6 cellular contexts compared by ENCODE assay signal in the genomic region with DNA sequence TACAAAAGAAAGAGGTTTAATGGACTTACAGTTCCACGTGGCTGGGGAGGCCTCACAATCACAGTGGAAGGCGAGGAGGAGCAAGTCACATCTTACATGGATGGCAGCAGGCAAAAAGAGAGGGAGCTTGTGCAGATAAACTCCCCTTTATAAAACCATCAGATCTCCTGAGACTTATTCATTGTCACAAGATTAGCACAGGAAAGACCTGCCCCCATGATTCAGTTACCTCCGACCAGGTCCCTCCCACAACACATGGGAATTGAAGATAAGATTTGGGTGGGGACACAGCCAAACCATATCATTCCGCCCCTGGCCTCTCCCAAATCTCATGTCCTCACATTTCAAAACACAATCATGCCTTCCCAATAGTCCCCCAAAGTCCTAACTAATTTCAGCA. TPM values are rescaled to one million over a fixed set of nuclear protein-coding genes. Genes with fewer than 3 reads are reported as not detected.
DNase-seq lines count a peak whose midpoint lies in the region; ATAC-seq, FAIRE-seq and TF ChIP-seq lines count a peak whose summit lies in the region.
"Not testable (repeated sequence)": the region's sequence is repeated elsewhere in the genome, so short reads cannot be mapped to it uniquely, and the experiment has no call there.

No MANE protein-coding gene starts in this region.

- POLR2A ChIA-PET in PC-9 (lab: Charles Lee; ENCODE audit: unreplicated experiment); HepG2 (lab: Yijun Ruan, JAX): not testable (repeated sequence)
- POLR2A ChIA-PET in activated CD4-positive, alpha-beta memory T cell treated with anti-CD3 and anti-CD28 coated beads for 36 hours (lab: Charles Lee): interaction anchor here (1.5 kb wide), 1 partner anchor 11 kb away, joined by 4 read pairs; no protein-coding TSS in a partner anchor

- FAIRE-seq in HepG2 (lab: Jason Lieb, UNC): not testable (repeated sequence)

- BruUV-seq in PC-9 (replicated peaks; lab: Mats Ljungman, UMichigan): TSS peak; percentile 7
- BruUV-seq in HepG2 (replicated peaks; lab: Mats Ljungman, UMichigan): not testable (repeated sequence)

- H3K27ac ChIP-seq in PC-9; HepG2 (ENCODE audit: extremely low read length, insufficient read depth, low read length): not testable (repeated sequence)

- H3K9me3 Mint-ChIP-seq in activated CD4-positive, alpha-beta memory T cell treated with anti-CD3 and anti-CD28 coated beads for 36 hours: peaks cover 57% of the 10 kb centered on the region
- peaks cover 92% of the 10 kb centered on the region for H3K9me3 Mint-ChIP-seq in activated T-helper 1 cell treated with anti-CD3 and anti-CD28 coated beads, Interleukin-12 subunit alpha, Interleukin-12 subunit beta, Interleukin-2, Interleukin-4 antibody, amounts not matched to agents 30 ng/mL and 10 ng/mL and 1 ng/mL, durations not matched to agents 14 hours and 24 hours and 36 hours
- peaks cover 62% of the 10 kb centered on the region for H3K9me3 Mint-ChIP-seq in activated naive CD8-positive, alpha-beta T cell treated with anti-CD3 and anti-CD28 coated beads for 36 hours
- H3K9me3 Mint-ChIP-seq in central memory CD8-positive, alpha-beta T cell: not testable (repeated sequence)

- H3K4me3 Mint-ChIP-seq in activated CD4-positive, alpha-beta memory T cell treated with anti-CD3 and anti-CD28 coated beads for 36 hours: peak overlapping the region; percentile 1
- peak overlapping the region; percentile 6 for H3K4me3 Mint-ChIP-seq in activated T-helper 1 cell treated with anti-CD3 and anti-CD28 coated beads, Interleukin-12 subunit alpha, Interleukin-12 subunit beta, Interleukin-2, Interleukin-4 antibody, amounts not matched to agents 30 ng/mL and 10 ng/mL and 1 ng/mL, durations not matched to agents 14 hours and 24 hours and 36 hours
- H3K4me3 Mint-ChIP-seq in activated naive CD8-positive, alpha-beta T cell treated with anti-CD3 and anti-CD28 coated beads for 36 hours; central memory CD8-positive, alpha-beta T cell: not testable (repeated sequence)

- H3K36me3 Mint-ChIP-seq in activated CD4-positive, alpha-beta memory T cell treated with anti-CD3 and anti-CD28 coated beads for 36 hours: peaks cover 96% of the 10 kb centered on the region
- H3K36me3 Mint-ChIP-seq in activated T-helper 1 cell treated with anti-CD3 and anti-CD28 coated beads, Interleukin-12 subunit alpha, Interleukin-12 subunit beta, Interleukin-2, Interleukin-4 antibody, amounts not matched to agents 30 ng/mL and 10 ng/mL and 1 ng/mL, durations not matched to agents 14 hours and 24 hours and 36 hours (ENCODE audit: low read depth): peaks cover 97% of the 10 kb centered on the region
- H3K36me3 Mint-ChIP-seq in activated naive CD8-positive, alpha-beta T cell treated with anti-CD3 and anti-CD28 coated beads for 36 hours: peaks cover 97% of the 10 kb centered on the region
- H3K36me3 Mint-ChIP-seq in central memory CD8-positive, alpha-beta T cell (ENCODE audit: insufficient read depth): peaks cover 62% of the 10 kb centered on the region

- peaks cover 70% of the 10 kb centered on the region for H3K4me1 Mint-ChIP-seq in activated CD4-positive, alpha-beta memory T cell treated with anti-CD3 and anti-CD28 coated beads for 36 hours (ENCODE audit: low read depth)
- peaks cover 40% of the 10 kb centered on the region for H3K4me1 Mint-ChIP-seq in activated T-helper 1 cell treated with anti-CD3 and anti-CD28 coated beads, Interleukin-12 subunit alpha, Interleukin-12 subunit beta, Interleukin-2, Interleukin-4 antibody, amounts not matched to agents 30 ng/mL and 10 ng/mL and 1 ng/mL, durations not matched to agents 14 hours and 24 hours and 36 hours (ENCODE audit: low read depth)
- peaks cover 45% of the 10 kb centered on the region for H3K4me1 Mint-ChIP-seq in activated naive CD8-positive, alpha-beta T cell treated with anti-CD3 and anti-CD28 coated beads for 36 hours
- H3K4me1 Mint-ChIP-seq in central memory CD8-positive, alpha-beta T cell: peaks cover 58% of the 10 kb centered on the region

- TF ChIP-seq RAD21 in HepG2 (CRISPR knock-in tag; IDR thresholded peaks at IDR 0.05): not testable (repeated sequence)

- not testable (repeated sequence) for TF ChIP-seq POLR2A in HepG2 (IDR thresholded peaks at IDR 0.05; ENCODE audit: insufficient read depth in 1 of 2, low read depth in 2 of 2, low read length in 2 of 2)

- H3K79me2 ChIP-seq in PC-9 (ENCODE audit: low read depth): peaks cover 36% of the 10 kb centered on the region
- H3K79me2 ChIP-seq in HepG2 (ENCODE audit: insufficient read depth, low read length): peaks cover 32% of the 10 kb centered on the region

- in situ Hi-C loops in HepG2 (cut with HindIII; ENCODE audit: extremely low pct_ligation_motif_present, low pct_unique_long_range_greater_than_20kb): not testable (repeated sequence)

- CTCF ChIA-PET in PC-9 (lab: Charles Lee); activated CD4-positive, alpha-beta memory T cell treated with anti-CD3 and anti-CD28 coated beads for 36 hours (lab: Charles Lee); HepG2 (lab: Yijun Ruan, JAX; ENCODE audit: low intra/inter-chr PET ratio, low total read pairs): not testable (repeated sequence)

- not testable (repeated sequence) for H3K27me3 Mint-ChIP-seq in activated CD4-positive, alpha-beta memory T cell treated with anti-CD3 and anti-CD28 coated beads for 36 hours; activated T-helper 1 cell treated with anti-CD3 and anti-CD28 coated beads, Interleukin-12 subunit alpha, Interleukin-12 subunit beta, Interleukin-2, Interleukin-4 antibody, amounts not matched to agents 30 ng/mL and 10 ng/mL and 1 ng/mL, durations not matched to agents 14 hours and 24 hours and 36 hours (ENCODE audit: insufficient read depth); activated naive CD8-positive, alpha-beta T cell treated with anti-CD3 and anti-CD28 coated beads for 36 hours; central memory CD8-positive, alpha-beta T cell

- DNase-seq in PC-9; activated CD4-positive, alpha-beta memory T cell treated with anti-CD3 and anti-CD28 coated beads for 36 hours; activated T-helper 1 cell treated with anti-CD3 and anti-CD28 coated beads, Interleukin-12 subunit alpha, Interleukin-12 subunit beta, Interleukin-2, Interleukin-4 antibody, amounts not matched to agents 30 ng/mL and 10 ng/mL and 1 ng/mL, durations not matched to agents 14 hours and 24 hours and 36 hours (ENCODE audit: low spot score); activated naive CD8-positive, alpha-beta T cell treated with anti-CD3 and anti-CD28 coated beads for 36 hours; central memory CD8-positive, alpha-beta T cell (ENCODE audit: low spot score in 2 of 2); HepG2 (ENCODE audit: low spot score): not testable (repeated sequence)

- H3K4me1 ChIP-seq in PC-9 (replicated peaks; ENCODE audit: insufficient read depth); HepG2 (ENCODE audit: insufficient read depth, low read length): not testable (repeated sequence)

- not testable (repeated sequence) for H3K9me2 ChIP-seq in PC-9 (ENCODE audit: insufficient read depth)

- H3K36me3 ChIP-seq in PC-9 (ENCODE audit: low read depth): peaks cover 91% of the 10 kb centered on the region
- peaks cover 29 to 80% of the 10 kb centered on the region in 2 experiments for H3K36me3 ChIP-seq in HepG2 (replicated peaks in 1 of 2; ENCODE audit: control insufficient read depth in 1 of 2, insufficient read depth in 2 of 2, low read length in 2 of 2)

- H3K4me3 ChIP-seq in PC-9; HepG2 (replicated peaks in 1 of 3; ENCODE audit: insufficient read depth in 1 of 3, low read depth in 2 of 3, low read length in 3 of 3): not testable (repeated sequence)

- H3K4me2 ChIP-seq in PC-9; HepG2 (ENCODE audit: low read depth, low read length): not testable (repeated sequence)

- H4K20me1 ChIP-seq in PC-9 (ENCODE audit: insufficient read depth); HepG2 (ENCODE audit: insufficient read depth, low read length): not testable (repeated sequence)

- H3K27me3 ChIP-seq in PC-9 (ENCODE audit: insufficient read depth, low read depth); HepG2 (ENCODE audit: control insufficient read depth in 1 of 2, insufficient read depth in 2 of 2, low read length in 2 of 2): not testable (repeated sequence)

- H3F3A ChIP-seq in PC-9 (ENCODE audit: insufficient read depth, low read depth): not testable (repeated sequence)

- peak overlapping the region; percentile 10 for H3K27ac Mint-ChIP-seq in activated CD4-positive, alpha-beta memory T cell treated with anti-CD3 and anti-CD28 coated beads for 36 hours
- not testable (repeated sequence) for H3K27ac Mint-ChIP-seq in activated T-helper 1 cell treated with anti-CD3 and anti-CD28 coated beads, Interleukin-12 subunit alpha, Interleukin-12 subunit beta, Interleukin-2, Interleukin-4 antibody, amounts not matched to agents 30 ng/mL and 10 ng/mL and 1 ng/mL, durations not matched to agents 14 hours and 24 hours and 36 hours
- H3K27ac Mint-ChIP-seq in activated naive CD8-positive, alpha-beta T cell treated with anti-CD3 and anti-CD28 coated beads for 36 hours: peak overlapping the region; percentile 50
- H3K27ac Mint-ChIP-seq in central memory CD8-positive, alpha-beta T cell (ENCODE audit: low read depth): peak overlapping the region; percentile 29

- intact Hi-C loops in PC-9 (cut with micrococcal nuclease; ENCODE audit: unreplicated experiment); activated CD4-positive, alpha-beta memory T cell treated with anti-CD3 and anti-CD28 coated beads for 36 hours (cut with micrococcal nuclease); activated T-helper 1 cell treated with anti-CD3 and anti-CD28 coated beads, Interleukin-12 subunit alpha, Interleukin-12 subunit beta, Interleukin-2, Interleukin-4 antibody, amounts not matched to agents 30 ng/mL and 10 ng/mL and 1 ng/mL, durations not matched to agents 14 hours and 24 hours and 36 hours (cut with micrococcal nuclease); HepG2 (cut with micrococcal nuclease; ENCODE audit: unreplicated experiment): not testable (repeated sequence)

- not testable (repeated sequence) for ATAC-seq in central memory CD8-positive, alpha-beta T cell (replicated peaks; ENCODE audit: extremely low read depth, poor library complexity, severe bottlenecking); HepG2

- H3K9ac ChIP-seq in HepG2 (ENCODE audit: insufficient read depth, low read depth, low read length): not testable (repeated sequence)

- TF ChIP-seq CTCF in PC-9 (conservative IDR thresholded peaks at IDR 0.05); HepG2 (CRISPR knock-in tag; IDR thresholded peaks at IDR 0.05): not testable (repeated sequence)

- H3K9me3 ChIP-seq in PC-9 (ENCODE audit: insufficient read depth, low read depth): peaks cover 40% of the 10 kb centered on the region
- peaks cover 33% of the 10 kb centered on the region for H3K9me3 ChIP-seq in HepG2 (ENCODE audit: low read length)

- not testable (repeated sequence) for H2AFZ ChIP-seq in PC-9; HepG2 (ENCODE audit: low read length)

- WGBS in HepG2 (ENCODE audit: low lambda C conversion rate): 97% methylated on average over 4 of the region's 4 CpGs

- not testable (repeated sequence) for TF ChIP-seq EP300 in HepG2 (IDR thresholded peaks at IDR 0.05; ENCODE audit: low read depth in 2 of 2, low read length in 2 of 2); HepG2 (CRISPR knock-in tag; IDR thresholded peaks at IDR 0.05; ENCODE audit: borderline replicate concordance)

RNA-seq across cellular contexts. Expression of gene ZNF267, which starts 18.5 kb away (rescaled TPM):
- 12.4 and 18.4 TPM in 2 replicates for total RNA-seq in PC-9 (2021)
- 10 to 100 TPM; 72.1 to 76.4 TPM for total RNA-seq in activated CD4-positive, alpha-beta memory T cell treated with anti-CD3 and anti-CD28 coated beads for 36 hours
- 93.9 and 98.9 TPM in 2 replicates for total RNA-seq in activated T-helper 1 cell treated with anti-CD3 and anti-CD28 coated beads, Interleukin-12 subunit alpha, Interleukin-12 subunit beta, Interleukin-2, Interleukin-4 antibody, amounts not matched to agents 30 ng/mL and 10 ng/mL and 1 ng/mL, durations not matched to agents 14 hours and 24 hours and 36 hours
- total RNA-seq in activated naive CD8-positive, alpha-beta T cell treated with anti-CD3 and anti-CD28 coated beads for 36 hours: 10 to 100 TPM; 82.2 to 85.6 TPM
- total RNA-seq in HepG2 (2016; rRNA removed; fragmentation: Illumina TruSeq; extraction: Trizol): 30.0 and 42.4 TPM in 2 replicates
- total RNA-seq in HepG2 (2016; cell fraction: cytosol; rRNA removed; fragmentation: Illumina TruSeq; extraction: Trizol; ENCODE audit: low read depth): 4.5 and 5.7 TPM in 2 replicates
- total RNA-seq in HepG2 (2016; cell fraction: insoluble cytoplasmic fraction; rRNA removed; fragmentation: Illumina TruSeq; extraction: Trizol): 30.7 and 43.3 TPM in 2 replicates
- 13.3 and 16.9 TPM in 2 replicates for total RNA-seq in HepG2 (2016; cell fraction: membrane; rRNA removed; fragmentation: Illumina TruSeq; extraction: Trizol)
- 42.2 and 42.5 TPM in 2 replicates for total RNA-seq in HepG2 (2016; cell fraction: nucleus; rRNA removed; fragmentation: Illumina TruSeq; extraction: Trizol)
- polyA plus RNA-seq in HepG2 (2011; rRNA removed): 3.0 and 3.1 TPM in 2 replicates
- 1.4 and 2.0 TPM in 2 replicates for polyA plus RNA-seq in HepG2 (2011; cell fraction: cytosol; rRNA removed)
- 3.2 and 3.3 TPM in 2 replicates for polyA plus RNA-seq in HepG2 (2011; cell fraction: nucleus; rRNA removed)
- polyA plus RNA-seq in HepG2 (2012): 6.3 and 7.1 TPM in 2 replicates
- polyA plus RNA-seq in HepG2 (2016; cell fraction: cytosol; fragmentation: Illumina TruSeq; extraction: Trizol; ENCODE audit: low read depth): 1.0 and 1.2 TPM in 2 replicates
- polyA plus RNA-seq in HepG2 (2016; cell fraction: insoluble cytoplasmic fraction; fragmentation: Illumina TruSeq; extraction: Trizol; ENCODE audit: low read depth): 22.9 and 26.2 TPM in 2 replicates
- polyA plus RNA-seq in HepG2 (2016; cell fraction: membrane; fragmentation: Illumina TruSeq; extraction: Trizol; ENCODE audit: low read depth): 3.2 and 3.4 TPM in 2 replicates
- polyA plus RNA-seq in HepG2 (2016; cell fraction: nucleus; fragmentation: Illumina TruSeq; extraction: Trizol; ENCODE audit: insufficient read depth, low read depth): 15.0 and 18.6 TPM in 2 replicates
- 6.5 and 9.1 TPM in 2 replicates for polyA minus RNA-seq in HepG2 (2011; rRNA and poly(A)+ RNA removed; ENCODE audit: low replicate concordance)
- 6.2 and 8.1 TPM in 2 replicates for polyA minus RNA-seq in HepG2 (2011; cell fraction: cytosol; rRNA and poly(A)+ RNA removed)
- polyA minus RNA-seq in HepG2 (2011; cell fraction: nucleus; rRNA and poly(A)+ RNA removed): 40.3 and 44.5 TPM in 2 replicates
